Comparison of ENCODE assay signal across 9 cellular contexts in the genomic region with DNA sequence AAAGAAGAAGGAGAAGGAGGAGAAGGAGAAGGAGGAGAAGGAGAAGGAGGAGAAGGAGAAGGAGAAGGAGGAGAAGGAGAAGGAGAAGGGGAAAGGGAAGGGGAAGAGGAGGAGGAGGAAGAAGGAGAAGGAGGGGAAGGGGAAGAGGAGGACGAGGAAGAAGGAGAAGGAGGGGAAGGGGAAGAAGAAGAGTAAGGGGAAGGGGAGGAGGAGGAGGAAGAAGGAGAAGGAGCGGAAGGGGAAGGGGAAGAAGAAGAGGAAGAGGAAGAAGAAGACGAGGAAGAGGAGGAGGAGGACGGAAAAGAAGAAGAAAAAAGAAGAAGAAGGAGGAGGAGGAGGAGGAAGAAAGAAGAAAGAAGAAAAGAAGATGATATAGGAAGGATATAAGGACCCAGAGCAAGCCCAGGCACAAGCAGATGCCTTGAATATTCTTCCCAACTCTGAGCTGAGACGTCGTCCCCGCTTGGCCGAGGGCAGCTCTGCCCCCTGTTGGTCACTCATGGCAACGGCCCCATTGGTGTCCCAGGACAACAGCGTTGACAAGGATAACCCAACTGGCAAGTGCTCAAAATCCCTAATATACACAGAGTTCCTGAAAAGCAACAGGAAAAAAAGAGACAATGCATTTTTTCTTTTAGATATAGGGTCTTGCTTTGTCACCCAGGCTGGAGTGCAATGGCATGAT. TPM values are rescaled to one million over a fixed set of nuclear protein-coding genes. Genes with fewer than 3 reads are reported as not detected.
DNase-seq lines count a peak whose midpoint lies in the region; FAIRE-seq and TF ChIP-seq lines count a peak whose summit lies in the region.
"Had no signal": no experiment of that assay in that cellular context is flagged by ENCODE, and none has a peak within 500 bp of the region (broad histone marks: within the 10 kb centered on the region; RNA-seq: fewer than 3 reads in every experiment).

No MANE protein-coding gene starts in this region.

- H3K4me1 Mint-ChIP-seq in immature natural killer cell = peaks cover 4 to 7% of the 10 kb centered on the region in 2 donors
- H3K4me1 Mint-ChIP-seq: activated B cell treated with CpG ODN at 0.5 μM for 24 hours had no signal

- TF ChIP-seq CTCF in A673 (conservative IDR thresholded peaks at IDR 0.05; ENCODE audit: low read depth, low read length) (peak; percentile 87), GM12874 (IDR thresholded peaks at IDR 0.05; ENCODE audit: insufficient read depth, low read depth, low read length) (0 out of 2 replicates have a peak, but pooled peaks have one; percentile 19)

- H3K4me1 ChIP-seq in A673 (ENCODE audit: insufficient read depth, low read length, poor library complexity, severe bottlenecking) (no peaks in the 10 kb centered on the region), iPS DF 6.9 (ENCODE audit: control insufficient read depth, insufficient read depth, low read length) (no peaks in the 10 kb centered on the region)

- no peaks in the 10 kb centered on the region for H3K9me3 ChIP-seq in A673 (ENCODE audit: low read depth, low read length, poor library complexity, severe bottlenecking)
- 0 out of 2 replicates have a peak, but pooled peaks cover 1% of the 10 kb centered on the region for H3K9me3 ChIP-seq in iPS DF 6.9 (ENCODE audit: control insufficient read depth, insufficient read depth, low read length)

- H3K36me3 Mint-ChIP-seq in immature natural killer cell = no peaks in the 10 kb centered on the region

- DNase-seq in A673 (ENCODE audit: low spot score) (peak; percentile 66), iPS DF 6.9 (ENCODE audit: low read depth, low spot score) (peak; percentile 37), NOMO-1 (lab: John Stamatoyannopoulos, UW; ENCODE audit: unreplicated experiment in 2 of 2) (no peak), T-helper 9 cell (no peak), immature natural killer cell (no peak), foreskin melanocyte (no peak)
- DNase-seq: activated B cell treated with CpG ODN at 0.5 μM for 24 hours had no signal

- peak; percentile 53 for FAIRE-seq in TTC549 (lab: Jason Lieb, UNC)

- H3K4me3 Mint-ChIP-seq in immature natural killer cell = no peak overlapping the region
- H3K4me3 Mint-ChIP-seq: activated B cell treated with CpG ODN at 0.5 μM for 24 hours had no signal

- intact Hi-C loops in A673 (cut with micrococcal nuclease; ENCODE audit: unreplicated experiment) = no loop called here

- H3K36me3 ChIP-seq in A673 (ENCODE audit: insufficient read depth, low read length, poor library complexity, severe bottlenecking) = no peaks in the 10 kb centered on the region
- no peaks in the 10 kb centered on the region for H3K36me3 ChIP-seq in iPS DF 6.9 (ENCODE audit: control insufficient read depth, insufficient read depth, low read length)

- 100% methylated on average over 1 of the region's 10 CpGs for WGBS in iPS DF 6.9 (ENCODE audit: insufficient coverage, insufficient read length)

- H3K27me3 ChIP-seq in A673 (replicated peaks; ENCODE audit: insufficient read depth, low read depth, low read length, poor library complexity) (no peaks in the 10 kb centered on the region), iPS DF 6.9 (ENCODE audit: control insufficient read depth, insufficient read depth, low read length) (no peaks in the 10 kb centered on the region)

- BruUV-seq in A673 (replicated peaks; lab: Mats Ljungman, UMichigan) = no TSS peak

- H3K27me3 Mint-ChIP-seq in immature natural killer cell (ENCODE audit: low read depth in 3 of 3) = peaks cover 3 to 12% (median 7%) of the 10 kb centered on the region in 3 donors

- CTCF ChIA-PET in A673 (lab: Charles Lee) = interaction anchor here (0.6 to 2.1 kb wide), 5 partner anchors 9 to 51 kb away, joined by 3 to 12 read pairs (median 4); no protein-coding TSS in a partner anchor

- H3K27ac ChIP-seq in A673 (ENCODE audit: low read depth, low read length, poor library complexity, severe bottlenecking) = no peak overlapping the region
- H3K27ac ChIP-seq in iPS DF 6.9 (ENCODE audit: low read length) = no peak overlapping the region

- H3K4me3 ChIP-seq in A673 (ENCODE audit: low read depth, low read length, poor library complexity, severe bottlenecking) (no peak overlapping the region), iPS DF 6.9 (ENCODE audit: low read length) (no peak overlapping the region)

- H3K9me3 Mint-ChIP-seq in immature natural killer cell = peaks cover 0 to 2% (median 0%) of the 10 kb centered on the region in 6 donors

- H3K27ac Mint-ChIP-seq in immature natural killer cell = no peak overlapping the region
- H3K27ac Mint-ChIP-seq: activated B cell treated with CpG ODN at 0.5 μM for 24 hours had no signal

- POLR2A ChIA-PET in A673 (lab: Charles Lee; ENCODE audit: low non-redundant PET) = interaction anchor here (0.6 kb wide), 1 partner anchor 750 kb away, joined by 14 read pairs; no protein-coding TSS in a partner anchor

RNA-seq across cellular contexts. Expression of a gene that starts 30.6 kb away (rescaled TPM):
- not detected in 2 replicates for total RNA-seq in A673 (2021)
- not detected for polyA plus RNA-seq in immature natural killer cell
- total RNA-seq: activated B cell treated with CpG ODN at 0.5 μM for 24 hours had no signal

RNA-seq across cellular contexts. Expression of a gene that starts 53.2 kb away (rescaled TPM):
- 0.15 TPM in 1 of 2 replicates, not detected in the other for total RNA-seq in A673 (2021)
- not detected for polyA plus RNA-seq in immature natural killer cell
- total RNA-seq: activated B cell treated with CpG ODN at 0.5 μM for 24 hours had no signal

Comparison
In these comparisons a context has a peak if more than half of its experiments do, and no peak if none do; other contexts are left out.
1. DNase-seq: peak in A673 (single experiment) and iPS DF 6.9 (single experiment); none in NOMO-1 (0 of 2), T-helper 9 cell (single experiment), immature natural killer cell (0 of 3) and foreskin melanocyte (single experiment).